Comparison of ENCODE assay signal across 8 cellular contexts in the genomic region with DNA sequence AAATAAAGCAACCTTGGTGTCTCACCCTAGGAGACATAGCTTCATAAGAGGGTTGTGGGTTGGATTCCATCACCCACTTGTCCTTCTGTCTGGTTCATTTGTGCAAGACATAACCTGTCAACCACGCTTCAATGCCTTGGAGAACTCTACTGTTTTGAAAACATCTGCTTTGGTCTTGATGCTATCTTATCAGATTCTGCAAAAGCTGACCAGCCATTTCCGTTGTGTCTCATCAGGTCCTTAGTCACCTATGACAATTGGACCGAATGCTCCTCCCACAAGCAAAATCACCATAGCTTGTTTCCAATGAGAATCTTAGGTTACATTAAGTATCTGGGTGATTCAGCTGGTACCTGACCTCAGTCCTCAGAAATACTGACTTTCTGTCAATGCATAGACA. TPM values are rescaled to one million over a fixed set of nuclear protein-coding genes. Genes with fewer than 3 reads are reported as not detected.
DNase-seq lines count a peak whose midpoint lies in the region; ATAC-seq lines count a peak whose summit lies in the region.

No MANE protein-coding gene starts in this region.

- DNase-seq in activated CD8-positive, alpha-beta memory T cell treated with anti-CD3 and anti-CD28 coated beads for 24 hours = peak; percentile 64
- DNase-seq in renal cortical epithelial cell (ENCODE audit: low read depth) (peak; percentile 10), foreskin melanocyte (no peak), AG08396 (ENCODE audit: low spot score) (no peak), SK-N-DZ (ENCODE audit: low spot score) (no peak)

- ATAC-seq in GM18519 (IDR thresholded peaks at IDR 0.05; ENCODE audit: low FRiP score, unreplicated experiment) (peak; percentile 53), HG03066 (IDR thresholded peaks at IDR 0.05; ENCODE audit: low read depth, unreplicated experiment) (peak; percentile 56), GM21786 (IDR thresholded peaks at IDR 0.05; ENCODE audit: unreplicated experiment) (no peak)

RNA-seq across cellular contexts. Expression of gene STAT4, which starts 35.4 kb away (rescaled TPM):
- 0.52 and 3.0 TPM in 2 replicates for total RNA-seq in renal cortical epithelial cell
- polyA plus RNA-seq in SK-N-DZ (2014; cell fraction: cytosol; rRNA removed) = 0.42 and 0.83 TPM in 2 replicates
- 0.18 and 3.7 TPM in 2 replicates for polyA plus RNA-seq in SK-N-DZ (2014; cell fraction: nucleus; rRNA removed)

Comparison
In these comparisons a context has a peak if more than half of its experiments do, and no peak if none do; other contexts are left out.
1. DNase-seq: peak in activated CD8-positive, alpha-beta memory T cell treated with anti-CD3 and anti-CD28 coated beads for 24 hours (single experiment) and renal cortical epithelial cell (single experiment); none in foreskin melanocyte (single experiment), AG08396 (single experiment) and SK-N-DZ (single experiment).